In genomic region chr12:6363330-6364036, GRCh38 we compare ENCODE assay signal across 7 cellular contexts. TPM values are rescaled to one million over a fixed set of nuclear protein-coding genes. Genes with fewer than 3 reads are reported as not detected.
DNase-seq lines count a peak whose midpoint lies in the region; ATAC-seq and TF ChIP-seq lines count a peak whose summit lies in the region.

No MANE protein-coding gene starts in this region.

- 1 to 6% (median 2%) methylated on average over 30 to 59 of the region's 59 CpGs for WGBS in spleen, 5 donors

- DNase-seq in T-helper 17 cell = peak in 2 of 3 donors; percentile 69 to 72
- DNase-seq in spleen = peak; percentile 91

- peak overlapping the region; percentile 55 for H3K27ac ChIP-seq in angular gyrus (ENCODE audit: low read depth, low read length)
- H3K27ac ChIP-seq in spleen = peak overlapping the region; percentile 83 to 97 (median 89)

- peak overlapping the region; percentile 53 for H3K27ac Mint-ChIP-seq in T-helper 17 cell

- TF ChIP-seq CTCF in spleen (IDR thresholded peaks at IDR 0.05 in 8 of 11, conservative IDR thresholded peaks at IDR 0.05 in 3 of 11) = no peak

- H3K4me3 ChIP-seq in iPS-11a (ENCODE audit: low read depth, low read length) (peak overlapping the region; percentile 14), spleen (peak overlapping the region; percentile 52 to 82 (median 58))

- no peaks in the 10 kb centered on the region for H3K36me3 ChIP-seq in spleen

- H3K4me1 ChIP-seq in spleen = peaks cover 25 to 74% (median 46%) of the 10 kb centered on the region in 6 donors

- H3K36me3 Mint-ChIP-seq in T-helper 17 cell (ENCODE audit: low read depth) = no peaks in the 10 kb centered on the region

- peak; percentile 56 for ATAC-seq in GM21529 (IDR thresholded peaks at IDR 0.05; ENCODE audit: unreplicated experiment)
- ATAC-seq in T-helper 17 cell = peak; percentile 89
- no peak for ATAC-seq in GM21367 (IDR thresholded peaks at IDR 0.05; ENCODE audit: unreplicated experiment)
- ATAC-seq in GM18870 (IDR thresholded peaks at IDR 0.05; ENCODE audit: unreplicated experiment) = no peak

- intact Hi-C loops in spleen (cut with DNase I; ENCODE audit: low total_unique reads) = no loop called here

- H3K9me3 ChIP-seq in T-helper 17 cell (ENCODE audit: control insufficient read depth, low read length, poor library complexity, severe bottlenecking) (no peaks in the 10 kb centered on the region), spleen (no peaks in the 10 kb centered on the region)

- no peak for TF ChIP-seq POLR2A in spleen (IDR thresholded peaks at IDR 0.05)

- peak overlapping the region; percentile 83 for H3K4me3 Mint-ChIP-seq in T-helper 17 cell

- H3K27me3 ChIP-seq in spleen (replicated peaks in 1 of 7) = peaks cover 0 to 15% (median 0%) of the 10 kb centered on the region in 7 donors

- no peaks in the 10 kb centered on the region for H3K27me3 Mint-ChIP-seq in T-helper 17 cell

- peaks cover 20% of the 10 kb centered on the region for H3K4me1 Mint-ChIP-seq in T-helper 17 cell

RNA-seq across cellular contexts. Expression of gene SCNN1A, which starts 11.9 kb away (rescaled TPM):
- 1 to 10 TPM; 2.1 to 2.8 TPM for total RNA-seq in T-helper 17 cell
- total RNA-seq in spleen = 1 to 10 TPM in 6 of 7 donors, under 1 TPM in 1; 0.84 to 8.6 (median 2.0) TPM
- under 1 TPM; 0.17 to 0.22 (median 0.18) TPM for polyA plus RNA-seq in spleen

RNA-seq across cellular contexts. Expression of gene LTBR, which starts 20.5 kb away (rescaled TPM):
- total RNA-seq in T-helper 17 cell = 1 to 10 TPM in 1 of 2 donors, under 1 TPM in 1; 0.47 to 1.4 TPM
- total RNA-seq in spleen = 100 to 1,000 TPM in 3 of 7 donors, 10 to 100 TPM in 4; 49.0 to 155 (median 87.8) TPM
- 10 to 100 TPM; 14.4 to 29.2 (median 15.7) TPM for polyA plus RNA-seq in spleen

RNA-seq across cellular contexts. Expression of gene TNFRSF1A, which starts 21.6 kb away (rescaled TPM):
- total RNA-seq in T-helper 17 cell (10 to 100 TPM; 22.4 to 23.0 TPM), spleen (100 to 1,000 TPM; 153 to 578 (median 224) TPM)
- polyA plus RNA-seq in spleen = 10 to 100 TPM; 22.5 to 40.6 (median 22.8) TPM

RNA-seq across cellular contexts. Expression of gene PLEKHG6, which starts 53.0 kb away (rescaled TPM):
- not detected for total RNA-seq in T-helper 17 cell
- total RNA-seq in spleen = 1 to 10 TPM in 1 of 7 donors, under 1 TPM in 2, not detected in 4; 0.19 to 1.2 (median 0.74) TPM
- polyA plus RNA-seq in spleen = under 1 TPM; 0.10 to 0.12 (median 0.11) TPM

Comparison
In these comparisons a context has a peak if more than half of its experiments do, and no peak if none do; other contexts are left out.
1. ATAC-seq: peak in GM21529 (single experiment) and T-helper 17 cell (single experiment); none in GM21367 (single experiment) and GM18870 (single experiment).
2. RNA of gene LTBR, which starts 20.5 kb away (total RNA-seq): 49.0 to 155 TPM in spleen; 0.47 to 1.4 TPM in T-helper 17 cell; every median in the first group is over 10 times any median in the second.
3. RNA of gene TNFRSF1A, which starts 21.6 kb away (total RNA-seq): 153 to 578 TPM in spleen; 22.4 to 23.0 TPM in T-helper 17 cell; every median in the first group is over 4 times any median in the second.